Comparison of ENCODE assay signal across 1 cellular context in the genomic region with DNA sequence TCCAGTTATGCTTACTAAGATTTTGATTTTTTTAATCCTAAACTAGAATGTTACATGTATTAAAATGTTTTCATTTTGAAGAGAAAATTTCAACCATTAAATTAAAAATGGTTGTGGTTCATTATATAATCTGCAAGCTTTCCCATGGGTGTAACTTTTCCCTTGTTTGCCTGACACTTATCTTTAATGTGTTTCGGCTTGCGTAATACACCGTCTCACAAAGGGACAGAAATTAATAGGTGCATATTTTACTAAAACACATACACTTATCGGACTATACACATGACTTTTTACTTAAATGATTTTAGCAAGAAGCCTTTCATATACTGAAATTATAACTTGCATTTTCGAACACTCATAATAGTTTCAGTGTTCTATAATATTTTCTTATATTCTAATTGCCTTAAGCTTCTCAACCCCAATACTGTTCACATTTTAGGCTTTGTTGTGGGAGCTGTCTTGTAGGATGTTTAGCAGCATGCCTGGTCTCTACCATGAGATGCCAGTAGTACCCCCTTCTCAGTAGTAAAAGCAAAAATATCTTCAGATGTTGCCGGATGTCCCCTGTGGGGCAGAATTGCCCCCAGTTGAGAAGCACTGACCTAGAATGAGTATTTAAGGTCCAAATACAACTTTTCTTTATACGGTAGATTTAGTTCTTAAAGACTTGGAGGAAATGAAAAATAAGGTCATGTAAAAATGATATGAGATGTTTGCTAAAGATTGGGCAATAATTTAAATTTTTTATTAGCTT.
TF ChIP-seq lines count a peak whose summit lies in the region.

No MANE protein-coding gene starts in this region.

TF ChIP-seq in A549, 52 proteins besides CTCF, POLR2A, EP300 and RAD21:
- TF ChIP-seq CEBPB (IDR thresholded peaks at IDR 0.05) (peak; percentile 53 to 75; a peak in 3 of 4 replicates), CHD4 (IDR thresholded peaks at IDR 0.05; ENCODE audit: borderline replicate concordance) (no peak), HOXB13 (CRISPR knock-in tag; IDR thresholded peaks at IDR 0.05; ENCODE audit: low read depth) (no peak), ZNF302 (CRISPR knock-in tag; IDR thresholded peaks at IDR 0.05) (no peak), EHF (CRISPR knock-in tag; IDR thresholded peaks at IDR 0.05) (no peak), JUNB (IDR thresholded peaks at IDR 0.05) (no peak)
